In the genomic region with DNA sequence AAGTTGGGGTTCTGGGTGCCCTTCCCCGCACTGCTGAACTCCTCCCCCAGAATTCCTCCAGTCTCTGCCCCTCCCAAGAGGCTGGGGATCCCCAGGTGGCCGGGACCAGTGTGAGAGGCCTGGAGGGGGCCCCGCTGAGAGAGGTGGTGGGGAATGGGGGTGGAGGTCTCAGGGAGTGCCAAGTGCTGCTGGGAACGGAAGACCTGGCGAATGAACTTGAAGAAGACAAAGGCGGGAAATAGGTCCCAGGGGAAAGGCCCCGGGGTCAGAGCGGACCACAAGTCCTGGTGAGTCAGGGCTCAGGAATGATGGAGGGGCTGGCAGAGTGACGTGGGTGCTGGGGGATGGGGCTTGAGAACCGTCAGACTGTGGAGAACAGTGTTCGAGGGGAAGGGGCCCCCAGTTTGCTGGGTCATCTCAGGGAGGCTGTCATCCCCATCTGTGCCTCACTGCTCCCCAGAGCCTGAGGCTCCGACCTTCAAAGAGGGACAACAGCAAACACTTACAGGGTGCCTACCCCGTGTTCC, we compare ENCODE assay signal across 1 cellular context.
TF ChIP-seq lines count a peak whose summit lies in the region.

No MANE protein-coding gene starts in this region.

TF ChIP-seq in HEK293, 187 proteins besides CTCF, POLR2A, EP300 and RAD21 (continued from another document and continues in another):
- TF ChIP-seq ZNF335 (tag by site-specific recombination; conservative IDR thresholded peaks at IDR 0.05) (peak; percentile 62), ZNF132 (tag by site-specific recombination; IDR thresholded peaks at IDR 0.05; ENCODE audit: borderline replicate concordance) (no peak), MYNN (tag by site-specific recombination; IDR thresholded peaks at IDR 0.05; ENCODE audit: borderline replicate concordance) (no peak), ZSCAN16 (tag by site-specific recombination; IDR thresholded peaks at IDR 0.05) (no peak), ZNF514 (tag by site-specific recombination; IDR thresholded peaks at IDR 0.05) (no peak), ZNF292 (tag by site-specific recombination; IDR thresholded peaks at IDR 0.05; ENCODE audit: borderline replicate concordance, low read depth) (no peak), ZNF239 (tag by site-specific recombination; IDR thresholded peaks at IDR 0.05) (no peak), ZNF521 (tag by site-specific recombination; IDR thresholded peaks at IDR 0.05) (no peak), ZNF76 (tag by site-specific recombination; IDR thresholded peaks at IDR 0.05; ENCODE audit: borderline replicate concordance, low read depth) (peak; percentile 61; the same call in 1 of the 2 replicates), ZNF354C (tag by site-specific recombination; IDR thresholded peaks at IDR 0.05; ENCODE audit: borderline replicate concordance, low read depth) (no peak; the same call in 1 of the 2 replicates), TCF7L2 (IDR thresholded peaks at IDR 0.05; ENCODE audit: borderline replicate concordance, low read depth, low read length) (no peak), GLIS2 (tag by site-specific recombination; IDR thresholded peaks at IDR 0.05) (peak; percentile 90), TRIM28 (IDR thresholded peaks at IDR 0.05; ENCODE audit: borderline replicate concordance, low read length) (no peak), ZNF211 (tag by site-specific recombination; IDR thresholded peaks at IDR 0.05; ENCODE audit: low read depth) (no peak), ZNF596 (tag by site-specific recombination; IDR thresholded peaks at IDR 0.05) (no peak), ZNF664 (tag by site-specific recombination; IDR thresholded peaks at IDR 0.05) (no peak), ZNF561 (tag by site-specific recombination; IDR thresholded peaks at IDR 0.05; ENCODE audit: borderline replicate concordance) (no peak), ZNF529 (tag by site-specific recombination; IDR thresholded peaks at IDR 0.05; ENCODE audit: insufficient replicate concordance) (no peak), ZNF433 (tag by site-specific recombination; IDR thresholded peaks at IDR 0.05; ENCODE audit: low read depth) (no peak), ZNF19 (tag by site-specific recombination; IDR thresholded peaks at IDR 0.05; ENCODE audit: low read depth) (no peak), ZNF830 (tag by site-specific recombination; IDR thresholded peaks at IDR 0.05; ENCODE audit: low read depth) (no peak), ZNF394 (tag by site-specific recombination; IDR thresholded peaks at IDR 0.05; ENCODE audit: borderline replicate concordance) (peak; percentile 65; the same call in 1 of the 2 replicates), ZNF2 (tag by site-specific recombination; IDR thresholded peaks at IDR 0.05) (no peak), SP3 (tag by site-specific recombination; IDR thresholded peaks at IDR 0.05) (peak; percentile 53), ZNF670 (tag by site-specific recombination; IDR thresholded peaks at IDR 0.05; ENCODE audit: low read depth) (no peak), ZNF600 (tag by site-specific recombination; IDR thresholded peaks at IDR 0.05) (0 out of 2 replicates have a peak, but pooled peaks have one; percentile 12), ZNF266 (tag by site-specific recombination; IDR thresholded peaks at IDR 0.05; ENCODE audit: low read depth) (no peak), ZFP41 (tag by site-specific recombination; IDR thresholded peaks at IDR 0.05; ENCODE audit: borderline replicate concordance) (no peak), IKZF3 (tag by site-specific recombination; IDR thresholded peaks at IDR 0.05) (peak; percentile 85; the same call in 1 of the 2 replicates), KLF16 (tag by site-specific recombination; IDR thresholded peaks at IDR 0.05) (peak; percentile 76; the same call in 1 of the 2 replicates), HOXC10 (CRISPR knock-in tag; IDR thresholded peaks at IDR 0.05) (no peak), HOXD13 (CRISPR knock-in tag; IDR thresholded peaks at IDR 0.05; ENCODE audit: borderline replicate concordance) (no peak), ZNF175 (tag by site-specific recombination; IDR thresholded peaks at IDR 0.05) (no peak)
- TF ChIP-seq, protein P1, sequence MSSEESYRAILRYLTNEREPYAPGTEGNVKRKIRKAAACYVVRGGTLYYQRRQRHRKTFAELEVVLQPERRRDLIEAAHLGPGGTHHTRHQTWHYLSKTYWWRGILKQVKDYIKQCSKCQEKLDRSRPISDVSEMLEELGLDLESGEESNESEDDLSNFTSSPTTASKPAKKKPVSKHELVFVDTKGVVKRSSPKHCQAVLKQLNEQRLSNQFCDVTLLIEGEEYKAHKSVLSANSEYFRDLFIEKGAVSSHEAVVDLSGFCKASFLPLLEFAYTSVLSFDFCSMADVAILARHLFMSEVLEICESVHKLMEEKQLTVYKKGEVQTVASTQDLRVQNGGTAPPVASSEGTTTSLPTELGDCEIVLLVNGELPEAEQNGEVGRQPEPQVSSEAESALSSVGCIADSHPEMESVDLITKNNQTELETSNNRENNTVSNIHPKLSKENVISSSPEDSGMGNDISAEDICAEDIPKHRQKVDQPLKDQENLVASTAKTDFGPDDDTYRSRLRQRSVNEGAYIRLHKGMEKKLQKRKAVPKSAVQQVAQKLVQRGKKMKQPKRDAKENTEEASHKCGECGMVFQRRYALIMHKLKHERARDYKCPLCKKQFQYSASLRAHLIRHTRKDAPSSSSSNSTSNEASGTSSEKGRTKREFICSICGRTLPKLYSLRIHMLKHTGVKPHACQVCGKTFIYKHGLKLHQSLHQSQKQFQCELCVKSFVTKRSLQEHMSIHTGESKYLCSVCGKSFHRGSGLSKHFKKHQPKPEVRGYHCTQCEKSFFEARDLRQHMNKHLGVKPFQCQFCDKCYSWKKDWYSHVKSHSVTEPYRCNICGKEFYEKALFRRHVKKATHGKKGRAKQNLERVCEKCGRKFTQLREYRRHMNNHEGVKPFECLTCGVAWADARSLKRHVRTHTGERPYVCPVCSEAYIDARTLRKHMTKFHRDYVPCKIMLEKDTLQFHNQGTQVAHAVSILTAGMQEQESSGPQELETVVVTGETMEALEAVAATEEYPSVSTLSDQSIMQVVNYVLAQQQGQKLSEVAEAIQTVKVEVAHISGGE (tag by site-specific recombination; conservative IDR thresholded peaks at IDR 0.05; ENCODE audit: low read depth), result no peak
- TF ChIP-seq, protein P2, sequence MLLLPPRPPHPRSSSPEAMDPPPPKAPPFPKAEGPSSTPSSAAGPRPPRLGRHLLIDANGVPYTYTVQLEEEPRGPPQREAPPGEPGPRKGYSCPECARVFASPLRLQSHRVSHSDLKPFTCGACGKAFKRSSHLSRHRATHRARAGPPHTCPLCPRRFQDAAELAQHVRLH (tag by site-specific recombination; IDR thresholded peaks at IDR 0.05), result no peak
- TF ChIP-seq, protein P3, sequence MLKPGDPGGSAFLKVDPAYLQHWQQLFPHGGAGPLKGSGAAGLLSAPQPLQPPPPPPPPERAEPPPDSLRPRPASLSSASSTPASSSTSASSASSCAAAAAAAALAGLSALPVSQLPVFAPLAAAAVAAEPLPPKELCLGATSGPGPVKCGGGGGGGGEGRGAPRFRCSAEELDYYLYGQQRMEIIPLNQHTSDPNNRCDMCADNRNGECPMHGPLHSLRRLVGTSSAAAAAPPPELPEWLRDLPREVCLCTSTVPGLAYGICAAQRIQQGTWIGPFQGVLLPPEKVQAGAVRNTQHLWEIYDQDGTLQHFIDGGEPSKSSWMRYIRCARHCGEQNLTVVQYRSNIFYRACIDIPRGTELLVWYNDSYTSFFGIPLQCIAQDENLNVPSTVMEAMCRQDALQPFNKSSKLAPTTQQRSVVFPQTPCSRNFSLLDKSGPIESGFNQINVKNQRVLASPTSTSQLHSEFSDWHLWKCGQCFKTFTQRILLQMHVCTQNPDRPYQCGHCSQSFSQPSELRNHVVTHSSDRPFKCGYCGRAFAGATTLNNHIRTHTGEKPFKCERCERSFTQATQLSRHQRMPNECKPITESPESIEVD (tag by site-specific recombination; IDR thresholded peaks at IDR 0.05), result no peak
- TF ChIP-seq, protein P4, sequence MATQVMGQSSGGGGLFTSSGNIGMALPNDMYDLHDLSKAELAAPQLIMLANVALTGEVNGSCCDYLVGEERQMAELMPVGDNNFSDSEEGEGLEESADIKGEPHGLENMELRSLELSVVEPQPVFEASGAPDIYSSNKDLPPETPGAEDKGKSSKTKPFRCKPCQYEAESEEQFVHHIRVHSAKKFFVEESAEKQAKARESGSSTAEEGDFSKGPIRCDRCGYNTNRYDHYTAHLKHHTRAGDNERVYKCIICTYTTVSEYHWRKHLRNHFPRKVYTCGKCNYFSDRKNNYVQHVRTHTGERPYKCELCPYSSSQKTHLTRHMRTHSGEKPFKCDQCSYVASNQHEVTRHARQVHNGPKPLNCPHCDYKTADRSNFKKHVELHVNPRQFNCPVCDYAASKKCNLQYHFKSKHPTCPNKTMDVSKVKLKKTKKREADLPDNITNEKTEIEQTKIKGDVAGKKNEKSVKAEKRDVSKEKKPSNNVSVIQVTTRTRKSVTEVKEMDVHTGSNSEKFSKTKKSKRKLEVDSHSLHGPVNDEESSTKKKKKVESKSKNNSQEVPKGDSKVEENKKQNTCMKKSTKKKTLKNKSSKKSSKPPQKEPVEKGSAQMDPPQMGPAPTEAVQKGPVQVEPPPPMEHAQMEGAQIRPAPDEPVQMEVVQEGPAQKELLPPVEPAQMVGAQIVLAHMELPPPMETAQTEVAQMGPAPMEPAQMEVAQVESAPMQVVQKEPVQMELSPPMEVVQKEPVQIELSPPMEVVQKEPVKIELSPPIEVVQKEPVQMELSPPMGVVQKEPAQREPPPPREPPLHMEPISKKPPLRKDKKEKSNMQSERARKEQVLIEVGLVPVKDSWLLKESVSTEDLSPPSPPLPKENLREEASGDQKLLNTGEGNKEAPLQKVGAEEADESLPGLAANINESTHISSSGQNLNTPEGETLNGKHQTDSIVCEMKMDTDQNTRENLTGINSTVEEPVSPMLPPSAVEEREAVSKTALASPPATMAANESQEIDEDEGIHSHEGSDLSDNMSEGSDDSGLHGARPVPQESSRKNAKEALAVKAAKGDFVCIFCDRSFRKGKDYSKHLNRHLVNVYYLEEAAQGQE (tag by site-specific recombination; IDR thresholded peaks at IDR 0.05), result 0 out of 2 replicates have a peak, but pooled peaks have one; percentile 26
- TF ChIP-seq, protein P5, sequence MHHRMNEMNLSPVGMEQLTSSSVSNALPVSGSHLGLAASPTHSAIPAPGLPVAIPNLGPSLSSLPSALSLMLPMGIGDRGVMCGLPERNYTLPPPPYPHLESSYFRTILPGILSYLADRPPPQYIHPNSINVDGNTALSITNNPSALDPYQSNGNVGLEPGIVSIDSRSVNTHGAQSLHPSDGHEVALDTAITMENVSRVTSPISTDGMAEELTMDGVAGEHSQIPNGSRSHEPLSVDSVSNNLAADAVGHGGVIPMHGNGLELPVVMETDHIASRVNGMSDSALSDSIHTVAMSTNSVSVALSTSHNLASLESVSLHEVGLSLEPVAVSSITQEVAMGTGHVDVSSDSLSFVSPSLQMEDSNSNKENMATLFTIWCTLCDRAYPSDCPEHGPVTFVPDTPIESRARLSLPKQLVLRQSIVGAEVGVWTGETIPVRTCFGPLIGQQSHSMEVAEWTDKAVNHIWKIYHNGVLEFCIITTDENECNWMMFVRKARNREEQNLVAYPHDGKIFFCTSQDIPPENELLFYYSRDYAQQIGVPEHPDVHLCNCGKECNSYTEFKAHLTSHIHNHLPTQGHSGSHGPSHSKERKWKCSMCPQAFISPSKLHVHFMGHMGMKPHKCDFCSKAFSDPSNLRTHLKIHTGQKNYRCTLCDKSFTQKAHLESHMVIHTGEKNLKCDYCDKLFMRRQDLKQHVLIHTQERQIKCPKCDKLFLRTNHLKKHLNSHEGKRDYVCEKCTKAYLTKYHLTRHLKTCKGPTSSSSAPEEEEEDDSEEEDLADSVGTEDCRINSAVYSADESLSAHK (tag by site-specific recombination; IDR thresholded peaks at IDR 0.05), result peak; percentile 41; the same call in 1 of the 2 replicates
- TF ChIP-seq, protein P6, sequence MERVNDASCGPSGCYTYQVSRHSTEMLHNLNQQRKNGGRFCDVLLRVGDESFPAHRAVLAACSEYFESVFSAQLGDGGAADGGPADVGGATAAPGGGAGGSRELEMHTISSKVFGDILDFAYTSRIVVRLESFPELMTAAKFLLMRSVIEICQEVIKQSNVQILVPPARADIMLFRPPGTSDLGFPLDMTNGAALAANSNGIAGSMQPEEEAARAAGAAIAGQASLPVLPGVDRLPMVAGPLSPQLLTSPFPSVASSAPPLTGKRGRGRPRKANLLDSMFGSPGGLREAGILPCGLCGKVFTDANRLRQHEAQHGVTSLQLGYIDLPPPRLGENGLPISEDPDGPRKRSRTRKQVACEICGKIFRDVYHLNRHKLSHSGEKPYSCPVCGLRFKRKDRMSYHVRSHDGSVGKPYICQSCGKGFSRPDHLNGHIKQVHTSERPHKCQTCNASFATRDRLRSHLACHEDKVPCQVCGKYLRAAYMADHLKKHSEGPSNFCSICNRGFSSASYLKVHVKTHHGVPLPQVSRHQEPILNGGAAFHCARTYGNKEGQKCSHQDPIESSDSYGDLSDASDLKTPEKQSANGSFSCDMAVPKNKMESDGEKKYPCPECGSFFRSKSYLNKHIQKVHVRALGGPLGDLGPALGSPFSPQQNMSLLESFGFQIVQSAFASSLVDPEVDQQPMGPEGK (tag by site-specific recombination; IDR thresholded peaks at IDR 0.05), result peak; percentile 98
- TF ChIP-seq, protein P7, sequence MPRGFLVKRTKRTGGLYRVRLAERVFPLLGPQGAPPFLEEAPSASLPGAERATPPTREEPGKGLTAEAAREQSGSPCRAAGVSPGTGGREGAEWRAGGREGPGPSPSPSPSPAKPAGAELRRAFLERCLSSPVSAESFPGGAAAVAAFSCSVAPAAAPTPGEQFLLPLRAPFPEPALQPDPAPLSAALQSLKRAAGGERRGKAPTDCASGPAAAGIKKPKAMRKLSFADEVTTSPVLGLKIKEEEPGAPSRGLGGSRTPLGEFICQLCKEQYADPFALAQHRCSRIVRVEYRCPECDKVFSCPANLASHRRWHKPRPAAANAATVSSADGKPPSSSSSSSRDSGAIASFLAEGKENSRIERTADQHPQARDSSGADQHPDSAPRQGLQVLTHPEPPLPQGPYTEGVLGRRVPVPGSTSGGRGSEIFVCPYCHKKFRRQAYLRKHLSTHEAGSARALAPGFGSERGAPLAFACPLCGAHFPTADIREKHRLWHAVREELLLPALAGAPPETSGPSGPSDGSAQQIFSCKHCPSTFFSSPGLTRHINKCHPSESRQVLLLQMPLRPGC (tag by site-specific recombination; IDR thresholded peaks at IDR 0.05), result peak; percentile 96
- TF ChIP-seq, protein P8, sequence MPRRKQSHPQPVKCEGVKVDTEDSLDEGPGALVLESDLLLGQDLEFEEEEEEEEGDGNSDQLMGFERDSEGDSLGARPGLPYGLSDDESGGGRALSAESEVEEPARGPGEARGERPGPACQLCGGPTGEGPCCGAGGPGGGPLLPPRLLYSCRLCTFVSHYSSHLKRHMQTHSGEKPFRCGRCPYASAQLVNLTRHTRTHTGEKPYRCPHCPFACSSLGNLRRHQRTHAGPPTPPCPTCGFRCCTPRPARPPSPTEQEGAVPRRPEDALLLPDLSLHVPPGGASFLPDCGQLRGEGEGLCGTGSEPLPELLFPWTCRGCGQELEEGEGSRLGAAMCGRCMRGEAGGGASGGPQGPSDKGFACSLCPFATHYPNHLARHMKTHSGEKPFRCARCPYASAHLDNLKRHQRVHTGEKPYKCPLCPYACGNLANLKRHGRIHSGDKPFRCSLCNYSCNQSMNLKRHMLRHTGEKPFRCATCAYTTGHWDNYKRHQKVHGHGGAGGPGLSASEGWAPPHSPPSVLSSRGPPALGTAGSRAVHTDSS (tag by site-specific recombination; IDR thresholded peaks at IDR 0.05), result no peak
